In genomic region chr1:101167891-101168290, GRCh38 we compare ENCODE assay signal across 17 cellular contexts.
DNase-seq lines count a peak whose midpoint lies in the region; ATAC-seq lines count a peak whose summit lies in the region.
"Had no signal": no experiment of that assay in that cellular context is flagged by ENCODE, and none has a peak within 500 bp of the region (broad histone marks: within the 10 kb centered on the region; RNA-seq: fewer than 3 reads in every experiment).

No MANE protein-coding gene starts in this region.

- ATAC-seq in GM19463 (IDR thresholded peaks at IDR 0.05; ENCODE audit: unreplicated experiment), result peak; percentile 61
- peak; percentile 48 for ATAC-seq in HG03139 (IDR thresholded peaks at IDR 0.05; ENCODE audit: unreplicated experiment)
- ATAC-seq in HG03135 (IDR thresholded peaks at IDR 0.05; ENCODE audit: unreplicated experiment), result no peak

- H3K27me3 Mint-ChIP-seq in activated CD4-positive, alpha-beta memory T cell treated with anti-CD3 and anti-CD28 coated beads for 36 hours, result no peaks in the 10 kb centered on the region
- no peaks in the 10 kb centered on the region for H3K27me3 Mint-ChIP-seq in activated CD4-positive, alpha-beta memory T cell treated with anti-CD3 and anti-CD28 coated beads, Interleukin-2, amount 10 ng/mL, durations not matched to agents 7 days and 5 days
- H3K27me3 Mint-ChIP-seq in activated naive CD8-positive, alpha-beta T cell treated with anti-CD3 and anti-CD28 coated beads for 36 hours, result no peaks in the 10 kb centered on the region
- H3K27me3 Mint-ChIP-seq: memory B cell had no signal

- no peaks in the 10 kb centered on the region for H3K9me3 Mint-ChIP-seq in activated CD4-positive, alpha-beta memory T cell treated with anti-CD3 and anti-CD28 coated beads for 36 hours
- no peaks in the 10 kb centered on the region for H3K9me3 Mint-ChIP-seq in activated CD4-positive, alpha-beta memory T cell treated with anti-CD3 and anti-CD28 coated beads, Interleukin-2, amount 10 ng/mL, durations not matched to agents 7 days and 5 days
- peaks cover 7% of the 10 kb centered on the region for H3K9me3 Mint-ChIP-seq in activated naive CD8-positive, alpha-beta T cell treated with anti-CD3 and anti-CD28 coated beads for 36 hours
- H3K9me3 Mint-ChIP-seq: H9, immature natural killer cell, memory B cell, neural crest cell had no signal

- no peak for DNase-seq in activated CD4-positive, alpha-beta memory T cell treated with anti-CD3 and anti-CD28 coated beads for 36 hours
- DNase-seq in activated CD4-positive, alpha-beta memory T cell treated with anti-CD3 and anti-CD28 coated beads, Interleukin-2, amount 10 ng/mL, durations not matched to agents 7 days and 5 days, result no peak
- DNase-seq in activated naive CD8-positive, alpha-beta T cell treated with anti-CD3 and anti-CD28 coated beads for 36 hours, result no peak
- no peak for DNase-seq in KG1 (lab: John Stamatoyannopoulos, UW)
- DNase-seq in SHP77 (lab: John Stamatoyannopoulos, UW), result no peak
- DNase-seq: anterior cingulate cortex, H9, immature natural killer cell, MV-4-11, NCI-H774, thyroid gland, WERI-Rb-1 had no signal

- H3K4me1 Mint-ChIP-seq in activated CD4-positive, alpha-beta memory T cell treated with anti-CD3 and anti-CD28 coated beads for 36 hours (ENCODE audit: low read depth), result peaks cover 40% of the 10 kb centered on the region
- H3K4me1 Mint-ChIP-seq in activated CD4-positive, alpha-beta memory T cell treated with anti-CD3 and anti-CD28 coated beads, Interleukin-2, amount 10 ng/mL, durations not matched to agents 7 days and 5 days, result peaks cover 30% of the 10 kb centered on the region
- peaks cover 39% of the 10 kb centered on the region for H3K4me1 Mint-ChIP-seq in activated naive CD8-positive, alpha-beta T cell treated with anti-CD3 and anti-CD28 coated beads for 36 hours
- H3K4me1 Mint-ChIP-seq: immature natural killer cell had no signal

- CTCF ChIA-PET in activated CD4-positive, alpha-beta memory T cell treated with anti-CD3 and anti-CD28 coated beads for 36 hours (lab: Charles Lee), result interaction anchor here (1.7 kb wide), 1 partner anchor 71 kb away, joined by 6 read pairs; no protein-coding TSS in a partner anchor
- CTCF ChIA-PET in activated CD4-positive, alpha-beta memory T cell treated with anti-CD3 and anti-CD28 coated beads, Interleukin-2, amount 10 ng/mL, durations not matched to agents 7 days and 5 days (lab: Charles Lee), result no interaction called here

- POLR2A ChIA-PET in activated CD4-positive, alpha-beta memory T cell treated with anti-CD3 and anti-CD28 coated beads for 36 hours (lab: Charles Lee), result interaction anchor here (0.8 kb wide), 1 partner anchor 71 kb away, joined by 3 read pairs; no protein-coding TSS in a partner anchor
- POLR2A ChIA-PET in activated CD4-positive, alpha-beta memory T cell treated with anti-CD3 and anti-CD28 coated beads, Interleukin-2, amount 10 ng/mL, durations not matched to agents 7 days and 5 days (lab: Charles Lee), result interaction anchor here (0.6 to 1.6 kb wide), 3 partner anchors 10 to 68 kb away, joined by 3 to 10 read pairs (median 5); no protein-coding TSS in a partner anchor

- no peak overlapping the region for H3K4me3 Mint-ChIP-seq in activated CD4-positive, alpha-beta memory T cell treated with anti-CD3 and anti-CD28 coated beads for 36 hours
- H3K4me3 Mint-ChIP-seq in activated CD4-positive, alpha-beta memory T cell treated with anti-CD3 and anti-CD28 coated beads, Interleukin-2, amount 10 ng/mL, durations not matched to agents 7 days and 5 days, result no peak overlapping the region
- no peak overlapping the region for H3K4me3 Mint-ChIP-seq in activated naive CD8-positive, alpha-beta T cell treated with anti-CD3 and anti-CD28 coated beads for 36 hours
- H3K4me3 Mint-ChIP-seq: H9, immature natural killer cell, memory B cell, neural crest cell had no signal

- peak overlapping the region; percentile 61 for H3K27ac Mint-ChIP-seq in activated CD4-positive, alpha-beta memory T cell treated with anti-CD3 and anti-CD28 coated beads for 36 hours
- no peak overlapping the region for H3K27ac Mint-ChIP-seq in activated CD4-positive, alpha-beta memory T cell treated with anti-CD3 and anti-CD28 coated beads, Interleukin-2, amount 10 ng/mL, durations not matched to agents 7 days and 5 days
- H3K27ac Mint-ChIP-seq in activated naive CD8-positive, alpha-beta T cell treated with anti-CD3 and anti-CD28 coated beads for 36 hours, result peak overlapping the region; percentile 79
- H3K27ac Mint-ChIP-seq: H9, immature natural killer cell, memory B cell had no signal

- intact Hi-C loops in activated CD4-positive, alpha-beta memory T cell treated with anti-CD3 and anti-CD28 coated beads for 36 hours (cut with micrococcal nuclease), result loop anchor here (1.0 kb wide), 2 partner anchors 31 to 67 kb away; no protein-coding TSS in a partner anchor

- H3K36me3 Mint-ChIP-seq in activated CD4-positive, alpha-beta memory T cell treated with anti-CD3 and anti-CD28 coated beads for 36 hours, result no peaks in the 10 kb centered on the region
- H3K36me3 Mint-ChIP-seq in activated CD4-positive, alpha-beta memory T cell treated with anti-CD3 and anti-CD28 coated beads, Interleukin-2, amount 10 ng/mL, durations not matched to agents 7 days and 5 days (ENCODE audit: low read depth), result peaks cover 22% of the 10 kb centered on the region
- peaks cover 11% of the 10 kb centered on the region for H3K36me3 Mint-ChIP-seq in activated naive CD8-positive, alpha-beta T cell treated with anti-CD3 and anti-CD28 coated beads for 36 hours
- H3K36me3 Mint-ChIP-seq: immature natural killer cell, memory B cell had no signal
